26 cellular contexts compared by ENCODE assay signal in genomic region chr4:139768366-139768765, GRCh38.
DNase-seq lines count a peak whose midpoint lies in the region; ATAC-seq, FAIRE-seq and TF ChIP-seq lines count a peak whose summit lies in the region.
"Had no signal": no experiment of that assay in that cellular context is flagged by ENCODE, and none has a peak within 500 bp of the region (broad histone marks: within the 10 kb centered on the region; RNA-seq: fewer than 3 reads in every experiment).

No MANE protein-coding gene starts in this region.

- H3K27ac ChIP-seq in Peyer's patch (no peak overlapping the region), prostate gland (no peak overlapping the region)
- H3K27ac ChIP-seq: SJSA1 had no signal

- no peak for ATAC-seq in stimulated activated naive B cell treated with anti-CD40 and anti-IgM and Interleukin-4, amounts not matched to agents 10 μg/mL and 1 μg/mL and 100 μg/mL, for 72 hours (replicated peaks)
- ATAC-seq: PC-3, Right ventricle myocardium inferior had no signal

- peaks cover 14% of the 10 kb centered on the region for H3K4me1 Mint-ChIP-seq in endothelial cell (ENCODE audit: unreplicated experiment)
- H3K4me1 Mint-ChIP-seq in stimulated activated naive B cell treated with anti-CD40 and anti-IgM and Interleukin-4, amounts not matched to agents 10 μg/mL and 1 μg/mL and 100 μg/mL, for 72 hours = peaks cover 21 to 46% of the 10 kb centered on the region in 2 donors
- H3K4me1 Mint-ChIP-seq: CD8-positive, alpha-beta memory T cell had no signal

- H3K36me3 ChIP-seq in Peyer's patch = no peaks in the 10 kb centered on the region
- H3K36me3 ChIP-seq in prostate gland = no peaks in the 10 kb centered on the region
- H3K36me3 ChIP-seq: SJSA1 had no signal

- no peak overlapping the region for H3K4me3 Mint-ChIP-seq in endothelial cell (ENCODE audit: unreplicated experiment)
- no peak overlapping the region for H3K4me3 Mint-ChIP-seq in stimulated activated naive B cell treated with anti-CD40 and anti-IgM and Interleukin-4, amounts not matched to agents 10 μg/mL and 1 μg/mL and 100 μg/mL, for 72 hours
- H3K4me3 Mint-ChIP-seq: CD14-positive monocyte; CD8-positive, alpha-beta memory T cell; GM23338; H9; HFFc6 had no signal

- H3K27ac Mint-ChIP-seq in endothelial cell (ENCODE audit: unreplicated experiment) = peak overlapping the region; percentile 48
- peak overlapping the region; percentile 20 for H3K27ac Mint-ChIP-seq in stimulated activated naive B cell treated with anti-CD40 and anti-IgM and Interleukin-4, amounts not matched to agents 10 μg/mL and 1 μg/mL and 100 μg/mL, for 72 hours
- H3K27ac Mint-ChIP-seq: GM23338, HFFc6 had no signal

- TF ChIP-seq POLR2A in GM12892 (IDR thresholded peaks at IDR 0.05; ENCODE audit: low read depth, low read length) (no peak), Peyer's patch (IDR thresholded peaks at IDR 0.05) (no peak), prostate gland (IDR thresholded peaks at IDR 0.05) (no peak)

- intact Hi-C loops in prostate gland (cut with DNase I) = no loop called here

- no peak overlapping the region for H3K4me3 ChIP-seq in AG10803 (ENCODE audit: low read length)
- H3K4me3 ChIP-seq in Peyer's patch = no peak overlapping the region
- no peak overlapping the region for H3K4me3 ChIP-seq in prostate gland
- H3K4me3 ChIP-seq: GM23338, SJSA1 had no signal

- 100% methylated on average over 1 of the region's 1 CpG for WGBS in prostate gland

- no peaks in the 10 kb centered on the region for H3K27me3 Mint-ChIP-seq in endothelial cell (ENCODE audit: unreplicated experiment)
- H3K27me3 Mint-ChIP-seq in stimulated activated naive B cell treated with anti-CD40 and anti-IgM and Interleukin-4, amounts not matched to agents 10 μg/mL and 1 μg/mL and 100 μg/mL, for 72 hours = no peaks in the 10 kb centered on the region

- H3K4me1 ChIP-seq in Peyer's patch (peaks cover 0 to 11% (median 0%) of the 10 kb centered on the region in 4 donors), prostate gland (replicated peaks) (no peaks in the 10 kb centered on the region)
- H3K4me1 ChIP-seq: SJSA1 had no signal

- no peaks in the 10 kb centered on the region for H3K27me3 ChIP-seq in Peyer's patch
- no peaks in the 10 kb centered on the region for H3K27me3 ChIP-seq in prostate gland (replicated peaks; ENCODE audit: insufficient read depth)
- H3K27me3 ChIP-seq: SJSA1 had no signal

- TF ChIP-seq CTCF in AG10803 (conservative IDR thresholded peaks at IDR 0.05; ENCODE audit: low read length) = no peak
- no peak for TF ChIP-seq CTCF in endothelial cell (IDR thresholded peaks at IDR 0.05; ENCODE audit: unreplicated experiment)
- no peak for TF ChIP-seq CTCF in Peyer's patch (IDR thresholded peaks at IDR 0.05)
- no peak for TF ChIP-seq CTCF in prostate gland (IDR thresholded peaks at IDR 0.05)

- FAIRE-seq in GM12892 (lab: Jason Lieb, UNC) = peak; percentile 9
- FAIRE-seq: A204.1, HTR-8/SVneo had no signal

- no peaks in the 10 kb centered on the region for H3K9me3 Mint-ChIP-seq in endothelial cell (ENCODE audit: unreplicated experiment)
- H3K9me3 Mint-ChIP-seq in stimulated activated naive B cell treated with anti-CD40 and anti-IgM and Interleukin-4, amounts not matched to agents 10 μg/mL and 1 μg/mL and 100 μg/mL, for 72 hours = no peaks in the 10 kb centered on the region
- H3K9me3 Mint-ChIP-seq: GM23338, H9, HFFc6 had no signal

- DNase-seq in AG10803 (ENCODE audit: low read depth) = peak; percentile 57
- no peak for DNase-seq in GM12892 (ENCODE audit: insufficient read length)
- no peak for DNase-seq in endothelial cell (ENCODE audit: low spot score)
- DNase-seq in stimulated activated naive B cell treated with anti-CD40 and anti-IgM and Interleukin-4, amounts not matched to agents 10 μg/mL and 1 μg/mL and 100 μg/mL, for 72 hours = no peak
- no peak for DNase-seq in Peyer's patch
- DNase-seq in prostate gland (ENCODE audit: low spot score) = no peak
- no peak for DNase-seq in HuH-7 (ENCODE audit: low spot score)
- DNase-seq: CD8-positive, alpha-beta memory T cell; DMS79 treated with DMSO at 0.1 percent for 48 hours; GF-D8; HFFc6; KG1; NCI-H1048; NCI-H1417; NCI-H1694; NCI-H2029 treated with DMSO at 0.1 percent for 48 hours; NCI-H446 treated with DMSO at 0.1 percent for 48 hours; NK-92 treated with Interleukin-12 subunit alpha and Interleukin-12 subunit beta, amount 100 ng/mL, for 24 hours; PC-3 had no signal

- no peaks in the 10 kb centered on the region for H3K36me3 Mint-ChIP-seq in endothelial cell (ENCODE audit: low read depth, unreplicated experiment)
- peaks cover 2 to 7% of the 10 kb centered on the region in 2 donors for H3K36me3 Mint-ChIP-seq in stimulated activated naive B cell treated with anti-CD40 and anti-IgM and Interleukin-4, amounts not matched to agents 10 μg/mL and 1 μg/mL and 100 μg/mL, for 72 hours

- H3K9me3 ChIP-seq in Peyer's patch = no peaks in the 10 kb centered on the region
- no peaks in the 10 kb centered on the region for H3K9me3 ChIP-seq in prostate gland
- H3K9me3 ChIP-seq: SJSA1 had no signal
